Comparison of ENCODE assay signal across 9 cellular contexts in genomic region chr19:29467824-29468401, GRCh38. TPM values are rescaled to one million over a fixed set of nuclear protein-coding genes. Genes with fewer than 3 reads are reported as not detected.
A peak's percentile ranks its signal among the peaks of the same experiment; 100 is the strongest.
DNase-seq lines count a peak whose midpoint lies in the region; ATAC-seq, FAIRE-seq and TF ChIP-seq lines count a peak whose summit lies in the region.
"Had no signal": no experiment of that assay in that cellular context is flagged by ENCODE, and none has a peak within 500 bp of the region (broad histone marks: within the 10 kb centered on the region; RNA-seq: fewer than 3 reads in every experiment).

No MANE protein-coding gene starts in this region.

- FAIRE-seq in kidney (lab: Jason Lieb, UNC): no peak
- FAIRE-seq: endothelial cell of umbilical vein had no signal

- TF ChIP-seq CTCF in kidney (IDR thresholded peaks at IDR 0.05; ENCODE audit: borderline replicate concordance, extremely low read depth, insufficient read depth) (peak; percentile 7), suprapubic skin (IDR thresholded peaks at IDR 0.05) (peak in 1 of 2 donors; percentile 8), tibial nerve (IDR thresholded peaks at IDR 0.05) (no peak)

- WGBS in suprapubic skin: 61% methylated on average over 5 of the region's 5 CpGs
- 63 to 66% methylated on average over 5 of the region's 5 CpGs for WGBS in tibial nerve, 2 donors

- intact Hi-C loops in kidney (cut with DNase I): no loop called here

- no peaks in the 10 kb centered on the region for H3K27me3 ChIP-seq in suprapubic skin
- H3K27me3 ChIP-seq in tibial nerve: no peaks in the 10 kb centered on the region

- DNase-seq in DMS53 treated with DMSO at 0.1 percent for 48 hours (lab: John Stamatoyannopoulos, UW; ENCODE audit: unreplicated experiment): peak; percentile 7
- DNase-seq in HuH-7 (ENCODE audit: low spot score): peak; percentile 58
- peak; percentile 66 for DNase-seq in SW480 (ENCODE audit: low spot score)
- DNase-seq in kidney: no peak
- no peak for DNase-seq in suprapubic skin (ENCODE audit: low spot score in 2 of 2)
- DNase-seq in NCI-H1694 treated with DMSO at 0.1 percent for 48 hours (lab: John Stamatoyannopoulos, UW): no peak
- no peak for DNase-seq in tibial nerve (ENCODE audit: low spot score in 2 of 2)

- H3K9me3 ChIP-seq in kidney (ENCODE audit: control insufficient read depth in 1 of 2, low read length in 2 of 2) (peaks cover 0 to 3% of the 10 kb centered on the region in 2 donors), suprapubic skin (no peaks in the 10 kb centered on the region), tibial nerve (peaks cover 0 to 10% (median 0%) of the 10 kb centered on the region in 4 donors)

- H3K4me1 ChIP-seq in kidney (ENCODE audit: control insufficient read depth in 1 of 2, insufficient read depth in 1 of 2, low read depth in 1 of 2, low read length in 2 of 2) (no peaks in the 10 kb centered on the region), suprapubic skin (no peaks in the 10 kb centered on the region), tibial nerve (no peaks in the 10 kb centered on the region)

- H3K9ac ChIP-seq in kidney (ENCODE audit: low read length in 2 of 2): no peak overlapping the region

- H3K27ac ChIP-seq in kidney (ENCODE audit: low read depth in 2 of 2, low read length in 2 of 2) (no peak overlapping the region), suprapubic skin (no peak overlapping the region), tibial nerve (no peak overlapping the region)

- ATAC-seq in HG03280 (IDR thresholded peaks at IDR 0.05; ENCODE audit: unreplicated experiment): no peak

- H3K36me3 ChIP-seq in kidney (ENCODE audit: control insufficient read depth in 1 of 2, insufficient read depth in 2 of 2, low read length in 2 of 2) (no peaks in the 10 kb centered on the region), suprapubic skin (no peaks in the 10 kb centered on the region), tibial nerve (no peaks in the 10 kb centered on the region)

- no peak overlapping the region for H3K4me3 ChIP-seq in kidney (ENCODE audit: low read length in 2 of 2)
- no peak overlapping the region for H3K4me3 ChIP-seq in suprapubic skin
- no peak overlapping the region for H3K4me3 ChIP-seq in tibial nerve

- TF ChIP-seq EP300 in suprapubic skin (IDR thresholded peaks at IDR 0.05) (no peak), tibial nerve (IDR thresholded peaks at IDR 0.05) (no peak)

- TF ChIP-seq POLR2A in suprapubic skin (IDR thresholded peaks at IDR 0.05) (no peak), tibial nerve (IDR thresholded peaks at IDR 0.05) (no peak)

RNA-seq across cellular contexts. Expression of gene VSTM2B, which starts 57.9 kb away (rescaled TPM):
- total RNA-seq in kidney (not detected), suprapubic skin (not detected), tibial nerve (not detected)
- not detected for polyA plus RNA-seq in kidney (ENCODE audit: insufficient read depth, low read depth, low replicate concordance)
- total RNA-seq: endothelial cell of umbilical vein had no signal
- polyA plus RNA-seq: endothelial cell of umbilical vein had no signal

Comparison
In these comparisons a context has a peak if more than half of its experiments do, and no peak if none do; other contexts are left out.
1. DNase-seq: peak in DMS53 treated with DMSO at 0.1 percent for 48 hours (single experiment), HuH-7 (single experiment) and SW480 (single experiment); none in kidney (single experiment), suprapubic skin (0 of 2), NCI-H1694 treated with DMSO at 0.1 percent for 48 hours (single experiment) and tibial nerve (0 of 2).